16 cellular contexts compared by ENCODE assay signal in the genomic region with DNA sequence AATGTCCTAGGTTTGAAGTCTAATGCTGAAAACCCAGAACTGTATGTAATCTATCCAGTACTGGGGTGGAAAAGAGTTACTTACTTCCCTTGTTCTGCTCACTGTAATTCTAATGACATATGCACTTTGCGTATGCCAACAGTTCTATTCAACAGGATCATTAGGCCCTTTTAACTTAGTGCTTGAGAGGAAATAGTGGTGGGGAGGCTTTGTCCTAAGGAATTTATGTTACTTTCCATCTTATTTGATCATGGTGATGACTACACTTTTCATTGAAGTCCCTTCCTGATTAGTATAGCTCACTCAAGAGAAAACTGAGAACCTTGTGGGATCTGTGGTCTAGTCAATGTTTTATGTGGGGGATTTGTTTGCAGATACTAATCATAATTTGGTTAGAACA.
DNase-seq lines count a peak whose midpoint lies in the region; ATAC-seq and TF ChIP-seq lines count a peak whose summit lies in the region.
"Had no signal": no experiment of that assay in that cellular context is flagged by ENCODE, and none has a peak within 500 bp of the region (broad histone marks: within the 10 kb centered on the region; RNA-seq: fewer than 3 reads in every experiment).

No MANE protein-coding gene starts in this region.

- intact Hi-C loops in A673 (cut with micrococcal nuclease; ENCODE audit: unreplicated experiment) (no loop called here), IMR-90 (cut with micrococcal nuclease) (no loop called here)

- no peak overlapping the region for H4K5ac ChIP-seq in IMR-90 (ENCODE audit: low read depth, low read length)

- POLR2A ChIA-PET in A673 (lab: Charles Lee; ENCODE audit: low non-redundant PET) (no interaction called here), IMR-90 (lab: Charles Lee; ENCODE audit: unreplicated experiment) (no interaction called here)

- H4K8ac ChIP-seq in IMR-90 (ENCODE audit: low read depth in 2 of 2, low read length in 2 of 2): no peak overlapping the region

- no peak overlapping the region for H3K23ac ChIP-seq in IMR-90 (ENCODE audit: low read depth, low read length)

- no peaks in the 10 kb centered on the region for H3K4me1 ChIP-seq in A673 (ENCODE audit: insufficient read depth, low read length, poor library complexity, severe bottlenecking)
- H3K4me1 ChIP-seq in IMR-90 (ENCODE audit: control insufficient read depth, insufficient read depth, low read length): no peaks in the 10 kb centered on the region

- no peak overlapping the region for H2BK120ac ChIP-seq in IMR-90 (ENCODE audit: low read depth, low read length)

- H3K36me3 ChIP-seq in A673 (ENCODE audit: insufficient read depth, low read length, poor library complexity, severe bottlenecking) (no peaks in the 10 kb centered on the region), IMR-90 (ENCODE audit: control insufficient read depth, insufficient read depth, low read length) (no peaks in the 10 kb centered on the region)

- no peak overlapping the region for H3K27ac ChIP-seq in A673 (ENCODE audit: low read depth, low read length, poor library complexity, severe bottlenecking)
- H3K27ac ChIP-seq in IMR-90 (ENCODE audit: insufficient read depth, low read length): no peak overlapping the region
- H3K27ac ChIP-seq: KMS-11 had no signal

- no peak for TF ChIP-seq RAD21 in IMR-90 (IDR thresholded peaks at IDR 0.05; ENCODE audit: low read length)

- CTCF ChIA-PET in A673 (lab: Charles Lee) (no interaction called here), IMR-90 (lab: Yijun Ruan, JAX) (no interaction called here)

- dilution Hi-C loops in IMR-90 (cut with HindIII; ENCODE audit: low sequenced_read_pairs, unreplicated experiment): no loop called here

- H3K56ac ChIP-seq in IMR-90 (ENCODE audit: extremely low read depth, insufficient read depth, low read length): no peak overlapping the region

- H3K4me2 ChIP-seq in IMR-90 (ENCODE audit: low read depth, low read length): no peak overlapping the region
- H3K4me2 ChIP-seq: KMS-11 had no signal

- H3K27me3 ChIP-seq in A673 (replicated peaks; ENCODE audit: insufficient read depth, low read depth, low read length, poor library complexity) (no peaks in the 10 kb centered on the region), IMR-90 (ENCODE audit: control insufficient read depth, insufficient read depth, low read length) (no peaks in the 10 kb centered on the region)

- H3K4me3 ChIP-seq in A673 (ENCODE audit: low read depth, low read length, poor library complexity, severe bottlenecking): no peak overlapping the region
- no peak overlapping the region for H3K4me3 ChIP-seq in IMR-90 (ENCODE audit: insufficient read depth, low read depth, low read length)

- no peak for TF ChIP-seq POLR2A in IMR-90 (IDR thresholded peaks at IDR 0.05; ENCODE audit: low read depth, low read length)

- no peak overlapping the region for H3K4ac ChIP-seq in IMR-90 (ENCODE audit: low read depth, low read length)

- H3K9ac ChIP-seq in IMR-90 (ENCODE audit: low read depth, low read length): no peak overlapping the region
- H3K9ac ChIP-seq: KMS-11 had no signal

- peak; percentile 40 for DNase-seq in A673 (ENCODE audit: low spot score)
- DNase-seq in IMR-90: peak; percentile 4
- DNase-seq in astrocyte of the hippocampus (ENCODE audit: low read depth, low spot score): peak; percentile 72
- peak; percentile 10 for DNase-seq in myocyte (ENCODE audit: low read depth)
- no peak for DNase-seq in SHP77 (lab: John Stamatoyannopoulos, UW)
- DNase-seq in D341Med (ENCODE audit: low spot score): no peak
- no peak for DNase-seq in HT-29 (ENCODE audit: low spot score)
- no peak for DNase-seq in hippocampal formation (lab: John Stamatoyannopoulos, UW)
- DNase-seq: COR-L47, GDM1, MM.1S, NCI-H1417, NCI-H1930, NCI-H510A treated with DMSO at 0.1 percent for 48 hours, SW 1271 had no signal

- H2BK5ac ChIP-seq in IMR-90 (ENCODE audit: low read depth, low read length, poor library complexity, severe bottlenecking): no peak overlapping the region

- in situ Hi-C loops in IMR-90 (cut with MboI; ENCODE audit: low sequenced_read_pairs): no loop called here

- H2BK20ac ChIP-seq in IMR-90 (ENCODE audit: low read depth, low read length): no peak overlapping the region

- no peak overlapping the region for H2AK9ac ChIP-seq in IMR-90 (replicated peaks; ENCODE audit: low read depth, low read length, poor library complexity)

- H2AFZ ChIP-seq in IMR-90 (replicated peaks; ENCODE audit: low read length, poor library complexity): no peak overlapping the region

- WGBS in IMR-90 (ENCODE audit: extremely low coverage in 2 of 2, insufficient read length in 1 of 2), 2 experiments: no CpG with 5 or more reads among the region's 1 CpG

- H3K9me1 ChIP-seq in IMR-90 (ENCODE audit: insufficient read depth, low read length): no peaks in the 10 kb centered on the region

- BruUV-seq in A673 (replicated peaks; lab: Mats Ljungman, UMichigan) (no TSS peak), IMR-90 (replicated peaks; lab: Mats Ljungman, UMichigan) (no TSS peak)

- no peak for ATAC-seq in IMR-90 (ENCODE audit: low read depth)

- no peak overlapping the region; the same call in 2 of the 3 replicates for H2BK15ac ChIP-seq in IMR-90 (ENCODE audit: low read depth, low read length)

- TF ChIP-seq CTCF in A673 (conservative IDR thresholded peaks at IDR 0.05; ENCODE audit: low read depth, low read length) (no peak), IMR-90 (conservative IDR thresholded peaks at IDR 0.05; ENCODE audit: low read depth, low read length) (no peak)

- H3K9me3 ChIP-seq in A673 (ENCODE audit: low read depth, low read length, poor library complexity, severe bottlenecking) (no peaks in the 10 kb centered on the region), IMR-90 (ENCODE audit: control insufficient read depth, insufficient read depth, low read length) (no peaks in the 10 kb centered on the region)

- H4K20me1 ChIP-seq in IMR-90 (ENCODE audit: insufficient read depth, low read length): no peaks in the 10 kb centered on the region

- H3K18ac ChIP-seq in IMR-90 (ENCODE audit: low read depth, low read length): no peak overlapping the region

- H4K91ac ChIP-seq in IMR-90 (ENCODE audit: insufficient read depth, low read depth, low read length): no peak overlapping the region

- H2AK5ac ChIP-seq in IMR-90 (ENCODE audit: low read depth, low read length): no peak overlapping the region

- no peaks in the 10 kb centered on the region for H3K79me1 ChIP-seq in IMR-90 (ENCODE audit: low read depth in 1 of 2, low read length in 2 of 2)

- no peak overlapping the region for H3K14ac ChIP-seq in IMR-90 (replicated peaks; ENCODE audit: low read depth, low read length)

TF ChIP-seq in IMR-90, 13 proteins besides CTCF, POLR2A, EP300 and RAD21:
- TF ChIP-seq, protein P1, sequence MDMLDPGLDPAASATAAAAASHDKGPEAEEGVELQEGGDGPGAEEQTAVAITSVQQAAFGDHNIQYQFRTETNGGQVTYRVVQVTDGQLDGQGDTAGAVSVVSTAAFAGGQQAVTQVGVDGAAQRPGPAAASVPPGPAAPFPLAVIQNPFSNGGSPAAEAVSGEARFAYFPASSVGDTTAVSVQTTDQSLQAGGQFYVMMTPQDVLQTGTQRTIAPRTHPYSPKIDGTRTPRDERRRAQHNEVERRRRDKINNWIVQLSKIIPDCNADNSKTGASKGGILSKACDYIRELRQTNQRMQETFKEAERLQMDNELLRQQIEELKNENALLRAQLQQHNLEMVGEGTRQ (IDR thresholded peaks at IDR 0.05; ENCODE audit: low read depth, low read length): no peak
- no peak for TF ChIP-seq CHD1 (IDR thresholded peaks at IDR 0.05; ENCODE audit: low read depth, low read length)
- TF ChIP-seq SMC3 (IDR thresholded peaks at IDR 0.05; ENCODE audit: low read depth, low read length): no peak
- no peak for TF ChIP-seq RFX5 (IDR thresholded peaks at IDR 0.05; ENCODE audit: low read depth, low read length)
- TF ChIP-seq, protein P2, sequence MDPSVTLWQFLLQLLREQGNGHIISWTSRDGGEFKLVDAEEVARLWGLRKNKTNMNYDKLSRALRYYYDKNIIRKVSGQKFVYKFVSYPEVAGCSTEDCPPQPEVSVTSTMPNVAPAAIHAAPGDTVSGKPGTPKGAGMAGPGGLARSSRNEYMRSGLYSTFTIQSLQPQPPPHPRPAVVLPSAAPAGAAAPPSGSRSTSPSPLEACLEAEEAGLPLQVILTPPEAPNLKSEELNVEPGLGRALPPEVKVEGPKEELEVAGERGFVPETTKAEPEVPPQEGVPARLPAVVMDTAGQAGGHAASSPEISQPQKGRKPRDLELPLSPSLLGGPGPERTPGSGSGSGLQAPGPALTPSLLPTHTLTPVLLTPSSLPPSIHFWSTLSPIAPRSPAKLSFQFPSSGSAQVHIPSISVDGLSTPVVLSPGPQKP (IDR thresholded peaks at IDR 0.05; ENCODE audit: borderline replicate concordance, low read depth, low read length): no peak
- no peak for TF ChIP-seq BHLHE40 (IDR thresholded peaks at IDR 0.05; ENCODE audit: low read depth, low read length)
- TF ChIP-seq MAZ (IDR thresholded peaks at IDR 0.05; ENCODE audit: borderline replicate concordance, low read depth, low read length): no peak
- TF ChIP-seq MAFK (IDR thresholded peaks at IDR 0.05; ENCODE audit: low read depth, low read length): no peak
- no peak for TF ChIP-seq FOS (IDR thresholded peaks at IDR 0.05; ENCODE audit: low read depth, low read length)
- TF ChIP-seq MXI1 (IDR thresholded peaks at IDR 0.05; ENCODE audit: borderline replicate concordance, low read depth, low read length): no peak
- no peak for TF ChIP-seq CEBPB (IDR thresholded peaks at IDR 0.05; ENCODE audit: low read depth, low read length)
- no peak for TF ChIP-seq RCOR1 (IDR thresholded peaks at IDR 0.05; ENCODE audit: insufficient replicate concordance, low read length)
- TF ChIP-seq NFE2L2 (IDR thresholded peaks at IDR 0.05; ENCODE audit: low read depth, low read length): no peak

Comparison
In these comparisons a context has a peak if more than half of its experiments do, and no peak if none do; other contexts are left out.
1. DNase-seq: peak in A673 (single experiment), IMR-90 (single experiment), astrocyte of the hippocampus (single experiment) and myocyte (single experiment); none in SHP77 (0 of 2), D341Med (single experiment), HT-29 (single experiment) and hippocampal formation (0 of 2).